ENCODE assay signal across 3 cellular contexts in genomic region chr6:169016758-169017157, GRCh38.
"Had no signal": no experiment of that assay in that cellular context is flagged by ENCODE, and none has a peak within 500 bp of the region (broad histone marks: within the 10 kb centered on the region; RNA-seq: fewer than 3 reads in every experiment).

No MANE protein-coding gene starts in this region.

- DNase-seq: GDM1, GF-D8 had no signal

- H3K4me3 ChIP-seq: GM12878 had no signal

- ATAC-seq: GM12878 had no signal
